In genomic region chr18:11981383-11981632, GRCh38 we compare ENCODE assay signal across 8 cellular contexts.
DNase-seq lines count a peak whose midpoint lies in the region; ATAC-seq and TF ChIP-seq lines count a peak whose summit lies in the region.

IMPA2 (plus strand) TSS chr18:11981507; CDS start chr18:11981670, 163 bp downstream.

- TF ChIP-seq POLR2A in GM18505 (IDR thresholded peaks at IDR 0.05; ENCODE audit: borderline replicate concordance, extremely low read depth, insufficient read depth, insufficient read length) = peak; percentile 35

- peaks cover 12% of the 10 kb centered on the region for H3K4me1 Mint-ChIP-seq in activated naive CD8-positive, alpha-beta T cell (ENCODE audit: low read depth)

- H3K27me3 ChIP-seq in iPS-20b (ENCODE audit: insufficient read depth, low read length) = no peaks in the 10 kb centered on the region
- no peaks in the 10 kb centered on the region for H3K27me3 ChIP-seq in subcutaneous abdominal adipose tissue (ENCODE audit: control insufficient read depth in 5 of 5, insufficient read depth in 4 of 5, low read length in 5 of 5)

- H3K36me3 ChIP-seq in iPS-20b (ENCODE audit: insufficient read depth, low read depth, low read length) (0 out of 2 replicates have a peak, but pooled peaks cover 14% of the 10 kb centered on the region), subcutaneous abdominal adipose tissue (ENCODE audit: control insufficient read depth in 5 of 5, insufficient read depth in 5 of 5, low read length in 5 of 5) (no peaks in the 10 kb centered on the region)

- H3K27ac Mint-ChIP-seq in activated naive CD8-positive, alpha-beta T cell = peak within 1 kb of the TSS; percentile 85

- H3K4me3 ChIP-seq in iPS-20b (ENCODE audit: low read length) (peak within 1 kb of the TSS; percentile 96), subcutaneous abdominal adipose tissue (ENCODE audit: low read depth in 1 of 5, low read length in 5 of 5) (peak within 1 kb of the TSS; percentile 61 to 84 (median 73))

- H3K9me3 ChIP-seq in iPS-20b (ENCODE audit: insufficient read depth, low read depth, low read length) (no peaks in the 10 kb centered on the region), subcutaneous abdominal adipose tissue (ENCODE audit: control insufficient read depth in 5 of 5, low read length in 5 of 5) (no peaks in the 10 kb centered on the region)

- no peak for DNase-seq in RKO (ENCODE audit: low spot score)
- no peak for DNase-seq in NCI-H69 (lab: John Stamatoyannopoulos, UW)

- no peaks in the 10 kb centered on the region for H3K27me3 Mint-ChIP-seq in activated naive CD8-positive, alpha-beta T cell

- peaks cover 17% of the 10 kb centered on the region; the same call in 1 of the 2 replicates for H3K4me1 ChIP-seq in iPS-20b (ENCODE audit: insufficient read depth, low read length)
- peaks cover 0 to 39% (median 30%) of the 10 kb centered on the region in 5 donors for H3K4me1 ChIP-seq in subcutaneous abdominal adipose tissue (ENCODE audit: control insufficient read depth in 5 of 5, insufficient read depth in 5 of 5, low read length in 5 of 5)

- no peaks in the 10 kb centered on the region for H3K36me3 Mint-ChIP-seq in activated naive CD8-positive, alpha-beta T cell

- H3K4me3 Mint-ChIP-seq in activated naive CD8-positive, alpha-beta T cell = peak within 1 kb of the TSS; percentile 88

- ATAC-seq in GM18505 (IDR thresholded peaks at IDR 0.05; ENCODE audit: unreplicated experiment) = peak; percentile 44
- peak; percentile 33 for ATAC-seq in HG02981 (IDR thresholded peaks at IDR 0.05; ENCODE audit: unreplicated experiment)
- no peak for ATAC-seq in GM18870 (IDR thresholded peaks at IDR 0.05; ENCODE audit: unreplicated experiment)

- no peaks in the 10 kb centered on the region for H3K9me3 Mint-ChIP-seq in activated naive CD8-positive, alpha-beta T cell (ENCODE audit: low read depth)

- H3K27ac ChIP-seq in iPS-20b (ENCODE audit: low read length) (peak within 1 kb of the TSS; percentile 61), subcutaneous abdominal adipose tissue (ENCODE audit: low read depth, low read length) (peak within 1 kb of the TSS; percentile 83)

- H3K9ac ChIP-seq in iPS-20b (ENCODE audit: low read depth, low read length) (peak within 1 kb of the TSS; percentile 94), subcutaneous abdominal adipose tissue (ENCODE audit: low read length in 5 of 5) (peak within 1 kb of the TSS; percentile 49 to 81 (median 76))
